In genomic region chr18:33355756-33356155, GRCh38 we compare ENCODE assay signal across 20 cellular contexts.
DNase-seq lines count a peak whose midpoint lies in the region; ATAC-seq, FAIRE-seq and TF ChIP-seq lines count a peak whose summit lies in the region.
"Had no signal": no experiment of that assay in that cellular context is flagged by ENCODE, and none has a peak within 500 bp of the region (broad histone marks: within the 10 kb centered on the region; RNA-seq: fewer than 3 reads in every experiment).

No MANE protein-coding gene starts in this region.

- ATAC-seq in A549 (no peak), GM23338 (peak; percentile 36; the same call in 2 of the 3 replicates), GM19397 (IDR thresholded peaks at IDR 0.05; ENCODE audit: unreplicated experiment) (no peak), T-cell (replicated peaks in 1 of 4) (no peak)

- H3K4me2 ChIP-seq in A549, result no peak overlapping the region
- H3K4me2 ChIP-seq in GM23338, result 0 out of 2 replicates have a peak overlapping the region, but pooled peaks have one; percentile 5
- H3K4me2 ChIP-seq: BLaER1 treated with 17β-estradiol and CSF1 and Interleukin-3, amounts not matched to agents 10 nM and 100 nM had no signal

- POLR2A ChIA-PET in A549 (lab: Yijun Ruan, JAX), result no interaction called here
- POLR2A ChIA-PET in T-cell (lab: Charles Lee), result no interaction called here

- H3K9me3 ChIP-seq in A549 (no peaks in the 10 kb centered on the region), mesodermal cell (ENCODE audit: control insufficient read depth, low read length) (no peaks in the 10 kb centered on the region)
- H3K9me3 ChIP-seq: BLaER1 treated with 17β-estradiol and CSF1 and Interleukin-3, amounts not matched to agents 10 nM and 100 nM; HAP-1 had no signal

- FAIRE-seq in A549 (lab: Jason Lieb, UNC), result no peak
- FAIRE-seq: G401.6, GM12891 had no signal

- peak overlapping the region; percentile 1; the same call in 1 of the 2 replicates for H3K27ac Mint-ChIP-seq in GM23338
- H3K27ac Mint-ChIP-seq in T-cell, result no peak overlapping the region
- H3K27ac Mint-ChIP-seq: CD4-positive, CD25-positive, alpha-beta regulatory T cell had no signal

- no peaks in the 10 kb centered on the region for H3K79me2 ChIP-seq in GM23338 (replicated peaks; ENCODE audit: insufficient read depth)

- TF ChIP-seq POLR2A in A549 (IDR thresholded peaks at IDR 0.05; ENCODE audit: low read length), result no peak

- H3K27me3 Mint-ChIP-seq in GM23338 (ENCODE audit: insufficient read depth, low read depth, poor library complexity), result peaks cover 3% of the 10 kb centered on the region
- no peaks in the 10 kb centered on the region for H3K27me3 Mint-ChIP-seq in T-cell
- H3K27me3 Mint-ChIP-seq: CD4-positive, CD25-positive, alpha-beta regulatory T cell had no signal

- H3F3A ChIP-seq in GM23338 (replicated peaks; ENCODE audit: low read depth), result no peaks in the 10 kb centered on the region

- no peaks in the 10 kb centered on the region for H3K27me3 ChIP-seq in GM23338 (ENCODE audit: insufficient read depth)
- H3K27me3 ChIP-seq: BLaER1 treated with 17β-estradiol and CSF1 and Interleukin-3, amounts not matched to agents 10 nM and 100 nM had no signal

- H3K4me1 Mint-ChIP-seq in GM23338, result peaks cover 21% of the 10 kb centered on the region
- H3K4me1 Mint-ChIP-seq in T-cell, result no peaks in the 10 kb centered on the region
- H3K4me1 Mint-ChIP-seq: CD4-positive, CD25-positive, alpha-beta regulatory T cell had no signal

- no peaks in the 10 kb centered on the region for H4K20me1 ChIP-seq in GM23338 (replicated peaks; ENCODE audit: insufficient read depth)
- H4K20me1 ChIP-seq: BLaER1 treated with 17β-estradiol and CSF1 and Interleukin-3, amounts not matched to agents 10 nM and 100 nM had no signal

- no peak for TF ChIP-seq EP300 in A549 (IDR thresholded peaks at IDR 0.05)

- no peak for TF ChIP-seq RAD21 in A549 (conservative IDR thresholded peaks at IDR 0.05 in 1 of 2, IDR thresholded peaks at IDR 0.05 in 1 of 2)

- 0% methylated on average over 1 of the region's 1 CpG for WGBS in A549 (ENCODE audit: missing lambda C conversion rate)
- WGBS in mesodermal cell (ENCODE audit: insufficient coverage in 2 of 2), 2 experiments, result no CpG with 5 or more reads among the region's 1 CpG

- H3K36me3 Mint-ChIP-seq in GM23338 (ENCODE audit: low read depth), result 0 out of 3 replicates have a peak, but pooled peaks cover 4% of the 10 kb centered on the region
- no peaks in the 10 kb centered on the region for H3K36me3 Mint-ChIP-seq in T-cell
- H3K36me3 Mint-ChIP-seq: CD4-positive, CD25-positive, alpha-beta regulatory T cell had no signal

- H3K9me2 ChIP-seq in GM23338 (ENCODE audit: insufficient read depth), result no peaks in the 10 kb centered on the region

- intact Hi-C loops in head of caudate nucleus (cut with DNase I), result no loop called here

- H3K4me3 ChIP-seq in A549, result no peak overlapping the region
- no peak overlapping the region for H3K4me3 ChIP-seq in GM23338
- H3K4me3 ChIP-seq in mesodermal cell (ENCODE audit: extremely low read depth, insufficient read depth, low read length, poor library complexity, severe bottlenecking), result no peak overlapping the region
- H3K4me3 ChIP-seq: BLaER1 treated with 17β-estradiol and CSF1 and Interleukin-3, amounts not matched to agents 10 nM and 100 nM; HAP-1 had no signal

- H3K4me1 ChIP-seq in A549 (no peaks in the 10 kb centered on the region), GM23338 (ENCODE audit: insufficient read depth) (peaks cover 23% of the 10 kb centered on the region), mesodermal cell (ENCODE audit: control insufficient read depth, insufficient read depth, low read length, poor library complexity, severe bottlenecking) (no peaks in the 10 kb centered on the region)
- H3K4me1 ChIP-seq: BLaER1 treated with 17β-estradiol and CSF1 and Interleukin-3, amounts not matched to agents 10 nM and 100 nM; HAP-1 had no signal

- H3K27ac ChIP-seq in A549, result no peak overlapping the region
- no peak overlapping the region for H3K27ac ChIP-seq in GM23338 (ENCODE audit: low read depth)
- peak overlapping the region; percentile 33 for H3K27ac ChIP-seq in mesodermal cell (ENCODE audit: low read depth, low read length, severe bottlenecking)
- H3K27ac ChIP-seq: BLaER1 treated with 17β-estradiol and CSF1 and Interleukin-3, amounts not matched to agents 10 nM and 100 nM had no signal

- DNase-seq in A549 (ENCODE audit: low read depth in 1 of 2, low spot score in 1 of 2), result no peak
- DNase-seq in GM23338 (ENCODE audit: low spot score), result no peak
- DNase-seq in SK-N-DZ (ENCODE audit: low spot score), result peak; percentile 4
- no peak for DNase-seq in head of caudate nucleus
- DNase-seq in T-cell, result no peak
- DNase-seq in nucleus accumbens (lab: John Stamatoyannopoulos, UW), result no peak
- DNase-seq: 8988T; ACHN; Calu3; CD4-positive, CD25-positive, alpha-beta regulatory T cell; DMS 273 treated with DMSO at 0.1 percent for 48 hours; DMS79 treated with DMSO at 0.1 percent for 48 hours; EL; GOT3 had no signal

- H3K4me3 Mint-ChIP-seq in GM23338, result no peak overlapping the region
- H3K4me3 Mint-ChIP-seq in T-cell, result no peak overlapping the region
- H3K4me3 Mint-ChIP-seq: CD4-positive, CD25-positive, alpha-beta regulatory T cell had no signal

- no peaks in the 10 kb centered on the region for H3K36me3 ChIP-seq in GM23338 (ENCODE audit: insufficient read depth)
- H3K36me3 ChIP-seq in mesodermal cell (ENCODE audit: control insufficient read depth, insufficient read depth, low read length), result no peaks in the 10 kb centered on the region
- H3K36me3 ChIP-seq: BLaER1 treated with 17β-estradiol and CSF1 and Interleukin-3, amounts not matched to agents 10 nM and 100 nM; HAP-1 had no signal

- H3K9me3 Mint-ChIP-seq in GM23338 (no peaks in the 10 kb centered on the region), T-cell (peaks cover 12 to 34% (median 13%) of the 10 kb centered on the region in 3 donors)

- CTCF ChIA-PET in A549 (lab: Yijun Ruan, JAX) (no interaction called here), T-cell (lab: Charles Lee) (no interaction called here)

- no peak for TF ChIP-seq CTCF in A549 (IDR thresholded peaks at IDR 0.05)
- TF ChIP-seq CTCF in GM23338 (conservative IDR thresholded peaks at IDR 0.05; ENCODE audit: low read depth in 2 of 2), result no peak

- H2AFZ ChIP-seq in GM23338, result no peak overlapping the region

TF ChIP-seq in A549, 52 proteins besides CTCF, POLR2A, EP300 and RAD21:
- TF ChIP-seq JUN (IDR thresholded peaks at IDR 0.05) (no peak), MAFK (IDR thresholded peaks at IDR 0.05; ENCODE audit: partially characterized antibody) (peak; percentile 35)

TF ChIP-seq in GM23338, 12 proteins besides CTCF, POLR2A, EP300 and RAD21 (continues in another document):
- no peak for TF ChIP-seq EZH2phosphoT487 (IDR thresholded peaks at IDR 0.05; ENCODE audit: unreplicated experiment)
- TF ChIP-seq ZNF114 (CRISPR knock-in tag; IDR thresholded peaks at IDR 0.05), result no peak
- TF ChIP-seq POLR2AphosphoS5 (IDR thresholded peaks at IDR 0.05; ENCODE audit: low read depth), result no peak
- TF ChIP-seq NANOG (IDR thresholded peaks at IDR 0.05; ENCODE audit: borderline replicate concordance), result no peak
- no peak for TF ChIP-seq EZH2 (IDR thresholded peaks at IDR 0.05; ENCODE audit: low read depth, unreplicated experiment)
- TF ChIP-seq REST (IDR thresholded peaks at IDR 0.05; ENCODE audit: unreplicated experiment), result no peak
- no peak for TF ChIP-seq ETS1 (IDR thresholded peaks at IDR 0.05)
- TF ChIP-seq JUNB (IDR thresholded peaks at IDR 0.05; ENCODE audit: unreplicated experiment), result no peak
